In genomic region chr6:130713144-130713543, GRCh38 we compare ENCODE assay signal across 22 cellular contexts.
DNase-seq lines count a peak whose midpoint lies in the region; ATAC-seq and TF ChIP-seq lines count a peak whose summit lies in the region.
"Had no signal": no experiment of that assay in that cellular context is flagged by ENCODE, and none has a peak within 500 bp of the region (broad histone marks: within the 10 kb centered on the region; RNA-seq: fewer than 3 reads in every experiment).

No MANE protein-coding gene starts in this region.

- no peak overlapping the region for H3K27ac Mint-ChIP-seq in CD8-positive, alpha-beta T cell
- H3K27ac Mint-ChIP-seq: activated CD8-positive, alpha-beta memory T cell treated with anti-CD3 and anti-CD28 coated beads, Interleukin-2, amount 10 ng/mL, durations not matched to agents 7 days and 5 days had no signal

- ATAC-seq in left lung: no peak
- no peak for ATAC-seq in CD8-positive, alpha-beta T cell
- ATAC-seq: activated CD8-positive, alpha-beta memory T cell treated with anti-CD3 and anti-CD28 coated beads, Interleukin-2, amount 10 ng/mL, durations not matched to agents 7 days and 5 days; gastroesophageal sphincter had no signal

- no peaks in the 10 kb centered on the region for H3K36me3 Mint-ChIP-seq in CD8-positive, alpha-beta T cell

- POLR2A ChIA-PET in CD8-positive, alpha-beta T cell (lab: Charles Lee): no interaction called here

- 20 to 31% methylated on average over 3 of the region's 3 CpGs for WGBS in ectodermal cell, 2 experiments

- H3K27me3 ChIP-seq in ectodermal cell (ENCODE audit: control insufficient read depth, insufficient read depth, low read length, poor library complexity, severe bottlenecking) (no peaks in the 10 kb centered on the region), left lung (no peaks in the 10 kb centered on the region)
- H3K27me3 ChIP-seq in CD8-positive, alpha-beta T cell (ENCODE audit: insufficient read depth, low read length): no peaks in the 10 kb centered on the region
- H3K27me3 ChIP-seq: esophagus muscularis mucosa, gastroesophageal sphincter, uterus had no signal

- intact Hi-C loops in left lung (cut with DNase I): no loop called here
- intact Hi-C loops in CD8-positive, alpha-beta T cell (cut with DNase I, micrococcal nuclease): no loop called here

- H3K9me3 ChIP-seq in ectodermal cell (ENCODE audit: control insufficient read depth, low read length) (no peaks in the 10 kb centered on the region), left lung (no peaks in the 10 kb centered on the region)
- H3K9me3 ChIP-seq in CD8-positive, alpha-beta T cell (ENCODE audit: low read length): no peaks in the 10 kb centered on the region
- H3K9me3 ChIP-seq: esophagus muscularis mucosa, gastroesophageal sphincter, uterus had no signal

- H3K27me3 Mint-ChIP-seq in CD8-positive, alpha-beta T cell (ENCODE audit: low read depth): no peaks in the 10 kb centered on the region
- H3K27me3 Mint-ChIP-seq: activated CD8-positive, alpha-beta memory T cell treated with anti-CD3 and anti-CD28 coated beads, Interleukin-2, amount 10 ng/mL, durations not matched to agents 7 days and 5 days had no signal

- H3K4me1 Mint-ChIP-seq in CD8-positive, alpha-beta T cell (ENCODE audit: low read depth): peaks cover 19% of the 10 kb centered on the region

- CTCF ChIA-PET in CD8-positive, alpha-beta T cell (lab: Charles Lee): no interaction called here

- H3K4me3 ChIP-seq in ectodermal cell (ENCODE audit: insufficient read depth, low read depth, low read length) (no peak overlapping the region), left lung (no peak overlapping the region)
- H3K4me3 ChIP-seq in CD8-positive, alpha-beta T cell (ENCODE audit: low read depth, low read length): no peak overlapping the region
- H3K4me3 ChIP-seq: esophagus muscularis mucosa, gastroesophageal sphincter, smooth muscle cell, uterus had no signal

- peak overlapping the region; percentile 62 for H3K27ac ChIP-seq in ectodermal cell (ENCODE audit: insufficient read depth, low read depth, low read length, poor library complexity, severe bottlenecking)
- no peak overlapping the region for H3K27ac ChIP-seq in left lung
- no peak overlapping the region for H3K27ac ChIP-seq in CD8-positive, alpha-beta T cell (ENCODE audit: low read depth, low read length)
- H3K27ac ChIP-seq: esophagus muscularis mucosa, gastroesophageal sphincter, uterus had no signal

- H3K36me3 ChIP-seq in ectodermal cell (ENCODE audit: control insufficient read depth, insufficient read depth, low read length) (no peaks in the 10 kb centered on the region), left lung (no peaks in the 10 kb centered on the region)
- no peaks in the 10 kb centered on the region for H3K36me3 ChIP-seq in CD8-positive, alpha-beta T cell (ENCODE audit: insufficient read depth, low read length)
- H3K36me3 ChIP-seq: esophagus muscularis mucosa, gastroesophageal sphincter, uterus had no signal

- peaks cover 33% of the 10 kb centered on the region for H3K4me1 ChIP-seq in ectodermal cell (ENCODE audit: control insufficient read depth, insufficient read depth, low read length)
- H3K4me1 ChIP-seq in left lung: no peaks in the 10 kb centered on the region
- peaks cover 10% of the 10 kb centered on the region for H3K4me1 ChIP-seq in CD8-positive, alpha-beta T cell (ENCODE audit: insufficient read depth, low read length)
- H3K4me1 ChIP-seq: esophagus muscularis mucosa, gastroesophageal sphincter, uterus had no signal

- H3K4me3 Mint-ChIP-seq in CD8-positive, alpha-beta T cell: no peak overlapping the region
- H3K4me3 Mint-ChIP-seq: activated CD8-positive, alpha-beta memory T cell treated with anti-CD3 and anti-CD28 coated beads, Interleukin-2, amount 10 ng/mL, durations not matched to agents 7 days and 5 days had no signal

- DNase-seq in NCI-H748 (lab: John Stamatoyannopoulos, UW; ENCODE audit: unreplicated experiment) (peak; percentile 43), NCI-H748 treated with DMSO at 0.1 percent for 48 hours (lab: John Stamatoyannopoulos, UW) (no peak), islet precursor cell (peak; percentile 70), superior temporal gyrus (ENCODE audit: extremely low spot score) (peak; percentile 60), activated gamma-delta T cell treated with Interleukin-2 at 50 U/mL for 16 hours (no peak), left lung (no peak)
- DNase-seq in CD8-positive, alpha-beta T cell: no peak
- DNase-seq: activated CD8-positive, alpha-beta memory T cell treated with anti-CD3 and anti-CD28 coated beads, Interleukin-2, amount 10 ng/mL, durations not matched to agents 7 days and 5 days; effector CD4-positive, alpha-beta T cell; HCEC 1CT; kidney; mammary epithelial cell; MM.1S; NCI-H187; RPMI8226; stimulated activated CD4-positive, alpha-beta T cell treated with anti-CD3 and anti-CD28 coated beads, Interleukin-4, amount 100 ng/mL, for 1 hour; SW 1271; uterus had no signal

- H3K9me3 Mint-ChIP-seq in CD8-positive, alpha-beta T cell: peaks cover 2% of the 10 kb centered on the region

- no peak for TF ChIP-seq CTCF in left lung (IDR thresholded peaks at IDR 0.05)
- TF ChIP-seq CTCF in CD8-positive, alpha-beta T cell (IDR thresholded peaks at IDR 0.05): no peak

Comparison
In these comparisons a context has a peak if more than half of its experiments do, and no peak if none do; other contexts are left out.
1. DNase-seq: peak in NCI-H748 (single experiment), islet precursor cell (single experiment) and superior temporal gyrus (single experiment); none in NCI-H748 treated with DMSO at 0.1 percent for 48 hours (single experiment), activated gamma-delta T cell treated with Interleukin-2 at 50 U/mL for 16 hours (single experiment), left lung (0 of 2) and CD8-positive, alpha-beta T cell (0 of 7).